Comparison of ENCODE assay signal across 38 cellular contexts in genomic region chr18:59945544-59945943, GRCh38.
"Had no signal": no experiment of that assay in that cellular context is flagged by ENCODE, and none has a peak within 500 bp of the region (broad histone marks: within the 10 kb centered on the region; RNA-seq: fewer than 3 reads in every experiment).

No MANE protein-coding gene starts in this region.

- H3K9me3 Mint-ChIP-seq: activated CD4-positive, alpha-beta memory T cell treated with anti-CD3 and anti-CD28 coated beads, Interleukin-2, amount 10 ng/mL, durations not matched to agents 7 days and 5 days; activated CD4-positive, alpha-beta T cell treated with anti-CD3 and anti-CD28 coated beads, Interleukin-2, amount 10 ng/mL, durations not matched to agents 7 days and 5 days; activated naive CD4-positive, alpha-beta T cell treated with anti-CD3 and anti-CD28 coated beads, Interleukin-2, amount 10 ng/mL, durations not matched to agents 7 days and 5 days; activated naive CD4-positive, alpha-beta T cell treated with anti-CD3 and anti-CD28 coated beads, Interleukin-2, amount 50 U/mL, for 24 hours; activated naive CD8-positive, alpha-beta T cell treated with anti-CD3 and anti-CD28 coated beads, Interleukin-2, amount 10 ng/mL, durations not matched to agents 7 days and 5 days; activated T-cell treated with anti-CD3 and anti-CD28 coated beads, Interleukin-2, amount 50 U/mL, for 24 hours; activated T-helper 2 cell treated with anti-CD3 and anti-CD28 coated beads, Interferon-gamma antibody, Interleukin-2, Interleukin-4, amounts not matched to agents 10 μg/mL and 5 μg/mL and 100 μg/mL, durations not matched to agents 14 hours and 24 hours and 36 hours; T-helper 1 cell treated with Interleukin-12 subunit alpha and Interleukin-12 subunit beta and Interleukin-4 antibody, amounts not matched to agents 30 μg/mL and 1 μg/mL, for 36 hours; T-helper 2 cell treated with Interferon-gamma antibody and Interleukin-4, amounts not matched to agents 5 μg/mL and 100 μg/mL, for 36 hours; WTC11 had no signal

- H3K27ac Mint-ChIP-seq: activated CD4-positive, alpha-beta memory T cell treated with anti-CD3 and anti-CD28 coated beads, Interleukin-2, amount 10 ng/mL, durations not matched to agents 7 days and 5 days; activated CD4-positive, alpha-beta T cell treated with anti-CD3 and anti-CD28 coated beads for 36 hours; activated CD4-positive, alpha-beta T cell treated with anti-CD3 and anti-CD28 coated beads, Interleukin-2, amount 10 ng/mL, durations not matched to agents 7 days and 5 days; activated CD8-positive, alpha-beta memory T cell treated with anti-CD3 and anti-CD28 coated beads, Interleukin-2, amount 10 ng/mL, durations not matched to agents 7 days and 5 days; activated CD8-positive, alpha-beta T cell treated with anti-CD3 and anti-CD28 coated beads, Interleukin-2, amount 10 ng/mL, durations not matched to agents 7 days and 5 days; activated naive CD4-positive, alpha-beta T cell treated with anti-CD3 and anti-CD28 coated beads, Interleukin-2, amount 10 ng/mL, durations not matched to agents 7 days and 5 days; activated naive CD4-positive, alpha-beta T cell treated with anti-CD3 and anti-CD28 coated beads, Interleukin-2, amount 50 U/mL, for 24 hours; activated naive CD8-positive, alpha-beta T cell; activated naive CD8-positive, alpha-beta T cell treated with anti-CD3 and anti-CD28 coated beads, Interleukin-2, amount 10 ng/mL, durations not matched to agents 7 days and 5 days; activated T-cell treated with anti-CD3 and anti-CD28 coated beads, Interleukin-2, amount 50 U/mL, for 24 hours; activated T-helper 2 cell treated with anti-CD3 and anti-CD28 coated beads, Interferon-gamma antibody, Interleukin-2, Interleukin-4, amounts not matched to agents 10 μg/mL and 5 μg/mL and 100 μg/mL, durations not matched to agents 14 hours and 24 hours and 36 hours; T-helper 1 cell treated with Interleukin-12 subunit alpha and Interleukin-12 subunit beta and Interleukin-4 antibody, amounts not matched to agents 30 μg/mL and 1 μg/mL, for 36 hours; T-helper 2 cell treated with Interferon-gamma antibody and Interleukin-4, amounts not matched to agents 5 μg/mL and 100 μg/mL, for 36 hours; WTC11 had no signal

- DNase-seq: activated CD4-positive, alpha-beta memory T cell treated with anti-CD3 and anti-CD28 coated beads, Interleukin-2, amount 10 ng/mL, durations not matched to agents 7 days and 5 days; activated CD4-positive, alpha-beta T cell treated with anti-CD3 and anti-CD28 coated beads for 1 hour; activated CD4-positive, alpha-beta T cell treated with anti-CD3 and anti-CD28 coated beads for 36 hours; activated CD4-positive, alpha-beta T cell treated with anti-CD3 and anti-CD28 coated beads for 48 hours; activated CD4-positive, alpha-beta T cell treated with anti-CD3 and anti-CD28 coated beads, Interleukin-2, amount 10 ng/mL, durations not matched to agents 7 days and 5 days; activated CD4-positive, alpha-beta T cell treated with anti-CD3 and anti-CD28 coated beads, Interleukin-2, amount 50 U/mL, for 48 hours; activated CD4-positive, CD25-positive, alpha-beta regulatory T cell; activated CD8-positive, alpha-beta memory T cell treated with anti-CD3 and anti-CD28 coated beads for 24 hours; activated CD8-positive, alpha-beta memory T cell treated with anti-CD3 and anti-CD28 coated beads, Interleukin-2, amount 10 ng/mL, durations not matched to agents 7 days and 5 days; activated CD8-positive, alpha-beta memory T cell treated with anti-CD3 and anti-CD28 coated beads, Interleukin-2, amount 50 U/mL, for 48 hours; activated CD8-positive, alpha-beta T cell treated with anti-CD3 and anti-CD28 coated beads, Interleukin-2, amount 10 ng/mL, durations not matched to agents 7 days and 5 days; activated effector memory CD4-positive, alpha-beta T cell treated with Interleukin-2 at 50 U/mL for 16 hours; activated gamma-delta T cell; activated naive CD4-positive, alpha-beta T cell treated with anti-CD3 and anti-CD28 coated beads, Interleukin-2, amount 10 ng/mL, durations not matched to agents 7 days and 5 days; activated naive CD4-positive, alpha-beta T cell treated with Interleukin-2 at 50 U/mL for 16 hours; activated naive CD8-positive, alpha-beta T cell treated with anti-CD3 and anti-CD28 coated beads, Interleukin-2, amount 10 ng/mL, durations not matched to agents 7 days and 5 days; activated T-cell treated with anti-CD3 and anti-CD28 coated beads, Interleukin-2, amount 50 U/mL, for 24 hours; activated T-cell treated with anti-CD3 and anti-CD28 coated beads, Interleukin-2, amount 50 U/mL, for 48 hours; adrenal gland; amniotic stem cell; aorta; body of pancreas; brain microvascular endothelial cell; central memory CD4-positive, alpha-beta T cell; T-helper 2 cell; T-helper 9 cell; WERI-Rb-1 had no signal

- H3K27me3 Mint-ChIP-seq: activated CD4-positive, alpha-beta memory T cell treated with anti-CD3 and anti-CD28 coated beads, Interleukin-2, amount 10 ng/mL, durations not matched to agents 7 days and 5 days; activated CD4-positive, alpha-beta T cell treated with anti-CD3 and anti-CD28 coated beads for 36 hours; activated naive CD8-positive, alpha-beta T cell had no signal

- H3K4me1 ChIP-seq: adrenal gland, breast epithelium had no signal

- H3K4me3 ChIP-seq: adrenal gland, body of pancreas, breast epithelium had no signal

- H3K27ac ChIP-seq: adrenal gland, body of pancreas, brain microvascular endothelial cell, breast epithelium, WERI-Rb-1 had no signal

- H3K36me3 ChIP-seq: adrenal gland, brain microvascular endothelial cell, breast epithelium, WERI-Rb-1 had no signal

- H3K4me1 Mint-ChIP-seq: WTC11 had no signal

- H3K4me3 Mint-ChIP-seq: activated CD4-positive, alpha-beta memory T cell treated with anti-CD3 and anti-CD28 coated beads, Interleukin-2, amount 10 ng/mL, durations not matched to agents 7 days and 5 days; activated CD4-positive, alpha-beta T cell treated with anti-CD3 and anti-CD28 coated beads for 36 hours; activated CD4-positive, alpha-beta T cell treated with anti-CD3 and anti-CD28 coated beads, Interleukin-2, amount 10 ng/mL, durations not matched to agents 7 days and 5 days; activated CD8-positive, alpha-beta memory T cell treated with anti-CD3 and anti-CD28 coated beads, Interleukin-2, amount 10 ng/mL, durations not matched to agents 7 days and 5 days; activated CD8-positive, alpha-beta T cell treated with anti-CD3 and anti-CD28 coated beads, Interleukin-2, amount 10 ng/mL, durations not matched to agents 7 days and 5 days; activated naive CD4-positive, alpha-beta T cell treated with anti-CD3 and anti-CD28 coated beads, Interleukin-2, amount 10 ng/mL, durations not matched to agents 7 days and 5 days; activated naive CD4-positive, alpha-beta T cell treated with anti-CD3 and anti-CD28 coated beads, Interleukin-2, amount 50 U/mL, for 24 hours; activated naive CD8-positive, alpha-beta T cell; activated naive CD8-positive, alpha-beta T cell treated with anti-CD3 and anti-CD28 coated beads, Interleukin-2, amount 10 ng/mL, durations not matched to agents 7 days and 5 days; activated T-cell treated with anti-CD3 and anti-CD28 coated beads, Interleukin-2, amount 50 U/mL, for 24 hours; T-helper 1 cell treated with Interleukin-12 subunit alpha and Interleukin-12 subunit beta and Interleukin-4 antibody, amounts not matched to agents 30 μg/mL and 1 μg/mL, for 36 hours; T-helper 2 cell treated with Interferon-gamma antibody and Interleukin-4, amounts not matched to agents 5 μg/mL and 100 μg/mL, for 36 hours; WTC11 had no signal

- H3K36me3 Mint-ChIP-seq: activated CD8-positive, alpha-beta memory T cell treated with anti-CD3 and anti-CD28 coated beads, Interleukin-2, amount 10 ng/mL, durations not matched to agents 7 days and 5 days; activated naive CD4-positive, alpha-beta T cell treated with anti-CD3 and anti-CD28 coated beads, Interleukin-2, amount 10 ng/mL, durations not matched to agents 7 days and 5 days; activated naive CD4-positive, alpha-beta T cell treated with anti-CD3 and anti-CD28 coated beads, Interleukin-2, amount 50 U/mL, for 24 hours; activated naive CD8-positive, alpha-beta T cell; activated naive CD8-positive, alpha-beta T cell treated with anti-CD3 and anti-CD28 coated beads, Interleukin-2, amount 10 ng/mL, durations not matched to agents 7 days and 5 days; WTC11 had no signal

- H3K27me3 ChIP-seq: adrenal gland, body of pancreas, brain microvascular endothelial cell, breast epithelium had no signal

- H3K9me3 ChIP-seq: adrenal gland, body of pancreas, breast epithelium had no signal

- FAIRE-seq: astrocyte, colon, TTC549 had no signal

- ATAC-seq: activated CD4-positive, alpha-beta T cell treated with anti-CD3 and anti-CD28 coated beads for 36 hours; activated CD4-positive, CD25-positive, alpha-beta regulatory T cell treated with anti-CD3 and anti-CD28 coated beads, Interleukin-2, amount 50 U/mL, for 24 hours; activated CD8-positive, alpha-beta memory T cell treated with anti-CD3 and anti-CD28 coated beads, Interleukin-2, amount 10 ng/mL, durations not matched to agents 7 days and 5 days; activated CD8-positive, alpha-beta T cell treated with anti-CD3 and anti-CD28 coated beads, Interleukin-2, amount 10 ng/mL, durations not matched to agents 7 days and 5 days; body of pancreas; WTC11 had no signal
